ENCODE assay signal across 9 cellular contexts in genomic region chr12:127485528-127485927, GRCh38.
A peak's percentile ranks its signal among the peaks of the same experiment; 100 is the strongest.
DNase-seq lines count a peak whose midpoint lies in the region; ATAC-seq, FAIRE-seq and TF ChIP-seq lines count a peak whose summit lies in the region.
"Had no signal": no experiment of that assay in that cellular context is flagged by ENCODE, and none has a peak within 500 bp of the region (broad histone marks: within the 10 kb centered on the region; RNA-seq: fewer than 3 reads in every experiment).

No MANE protein-coding gene starts in this region.

- no peak for TF ChIP-seq POLR2A in H54 (IDR thresholded peaks at IDR 0.05; ENCODE audit: low read depth, low read length)

- intact Hi-C loops in head of caudate nucleus (cut with DNase I), result no loop called here

- no peaks in the 10 kb centered on the region for H3K36me3 Mint-ChIP-seq in T-helper 2 cell treated with Interferon-gamma antibody and Interleukin-4, amounts not matched to agents 5 μg/mL and 100 μg/mL, for 36 hours (ENCODE audit: low read depth)

- H3K27ac Mint-ChIP-seq in T-helper 2 cell treated with Interferon-gamma antibody and Interleukin-4, amounts not matched to agents 5 μg/mL and 100 μg/mL, for 36 hours, result no peak overlapping the region

- H3K4me3 ChIP-seq in AG09309 (ENCODE audit: control insufficient read depth, low read depth, low read length), result no peak overlapping the region

- no peak for ATAC-seq in GM21447 (IDR thresholded peaks at IDR 0.05; ENCODE audit: unreplicated experiment)
- no peak for ATAC-seq in HG02678 (IDR thresholded peaks at IDR 0.05; ENCODE audit: unreplicated experiment)
- ATAC-seq in HG02973 (IDR thresholded peaks at IDR 0.05; ENCODE audit: unreplicated experiment), result no peak

- FAIRE-seq in H54 (lab: Jason Lieb, UNC), result peak; percentile 61
- FAIRE-seq: keratinocyte had no signal

- peak; percentile 80 for TF ChIP-seq CTCF in AG09309 (IDR thresholded peaks at IDR 0.05; ENCODE audit: control insufficient read depth, insufficient read depth, low read depth, low read length, missing control alignments)

- H3K9me3 Mint-ChIP-seq in T-helper 2 cell treated with Interferon-gamma antibody and Interleukin-4, amounts not matched to agents 5 μg/mL and 100 μg/mL, for 36 hours, result no peaks in the 10 kb centered on the region

- H3K27me3 Mint-ChIP-seq in T-helper 2 cell treated with Interferon-gamma antibody and Interleukin-4, amounts not matched to agents 5 μg/mL and 100 μg/mL, for 36 hours (ENCODE audit: low read depth), result no peaks in the 10 kb centered on the region

- peaks cover 8% of the 10 kb centered on the region for H3K4me1 Mint-ChIP-seq in T-helper 2 cell treated with Interferon-gamma antibody and Interleukin-4, amounts not matched to agents 5 μg/mL and 100 μg/mL, for 36 hours (ENCODE audit: low read depth)

- peak; percentile 87 for DNase-seq in AG09309 (ENCODE audit: low read depth)
- peak; percentile 27 for DNase-seq in H54 (ENCODE audit: insufficient read length, low spot score)
- DNase-seq in T-helper 2 cell treated with Interferon-gamma antibody and Interleukin-4, amounts not matched to agents 5 μg/mL and 100 μg/mL, for 36 hours (ENCODE audit: low spot score), result peak; percentile 66
- peak in 41 of 42 donors; percentile 12 to 84 (median 50) for DNase-seq in head of caudate nucleus
- no peak for DNase-seq in NCI-H2081 treated with DMSO at 0.1 percent for 48 hours (lab: John Stamatoyannopoulos, UW)

- H3K4me3 Mint-ChIP-seq in T-helper 2 cell treated with Interferon-gamma antibody and Interleukin-4, amounts not matched to agents 5 μg/mL and 100 μg/mL, for 36 hours, result no peak overlapping the region
